Comparison of ENCODE assay signal across 8 cellular contexts in the genomic region with DNA sequence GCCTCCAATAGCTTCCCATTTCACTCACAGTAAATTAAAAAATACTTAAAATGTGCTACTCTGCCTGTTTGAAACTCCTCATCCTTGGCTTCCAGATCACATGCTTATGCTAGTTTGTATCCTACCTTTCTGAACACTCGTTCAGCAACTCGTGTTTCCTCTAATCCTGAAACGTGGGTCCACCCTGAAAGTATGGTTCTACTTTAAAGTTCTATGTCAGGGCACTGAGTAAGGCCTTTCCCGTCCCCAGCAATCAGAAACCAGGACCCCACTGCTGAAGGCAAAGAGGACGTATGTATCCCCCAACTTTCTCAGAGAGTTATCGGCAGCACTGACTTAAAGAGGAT. TPM values are rescaled to one million over a fixed set of nuclear protein-coding genes. Genes with fewer than 3 reads are reported as not detected.
DNase-seq lines count a peak whose midpoint lies in the region; TF ChIP-seq lines count a peak whose summit lies in the region.

No MANE protein-coding gene starts in this region.

- in situ Hi-C loops in GM13976 (cut with MboI; ENCODE audit: low sequenced_read_pairs, unreplicated experiment) = no loop called here

- no peaks in the 10 kb centered on the region for H3K36me3 ChIP-seq in adrenal gland (replicated peaks in 1 of 2)

- intact Hi-C loops in adrenal gland (cut with DNase I) = no loop called here

- 0 to 2% (median 0%) methylated on average over 6 of the region's 6 CpGs for WGBS in adrenal gland, 4 donors

- peaks cover 9 to 17% of the 10 kb centered on the region in 2 donors for H3K4me1 ChIP-seq in adrenal gland (replicated peaks in 1 of 2)

- H3K4me3 ChIP-seq in AG04450 (ENCODE audit: low read depth, low read length) (peak overlapping the region; percentile 82), HFF-Myc (replicated peaks; ENCODE audit: low read depth, low read length) (peak overlapping the region; percentile 91), adrenal gland (peak overlapping the region; percentile 17 to 97 (median 86))

- DNase-seq in AG04450 (ENCODE audit: low read depth, low spot score) = no peak
- DNase-seq in HFF-Myc (ENCODE audit: extremely low read depth, low read depth) = no peak
- peak in 1 of 7 donors; percentile 24 for DNase-seq in adrenal gland
- peak; percentile 48 for DNase-seq in kidney glomerular epithelial cell (lab: John Stamatoyannopoulos, UW)
- DNase-seq in GM13976 (ENCODE audit: low spot score) = no peak
- DNase-seq in NCI-H1417 treated with DMSO at 0.1 percent for 48 hours (lab: John Stamatoyannopoulos, UW) = no peak
- no peak for DNase-seq in NCI-H2029 treated with DMSO at 0.1 percent for 48 hours (lab: John Stamatoyannopoulos, UW)

- no peak for TF ChIP-seq POLR2A in adrenal gland (IDR thresholded peaks at IDR 0.05)

- POLR2A ChIA-PET in AG04450 (lab: Yijun Ruan, JAX) = interaction anchor here (0.7 to 1.3 kb wide), 5 partner anchors 9 to 336 kb away, joined by 3 to 6 read pairs (median 3); a partner anchor contains a TSS

- H3K9me3 ChIP-seq in AG04450 (ENCODE audit: control insufficient read depth, insufficient read depth, low read length) (no peaks in the 10 kb centered on the region), adrenal gland (replicated peaks in 1 of 3) (peaks cover 0 to 8% (median 0%) of the 10 kb centered on the region in 3 donors)

- CTCF ChIA-PET in AG04450 (lab: Charles Lee) = interaction anchor here (0.6 to 0.9 kb wide), 2 partner anchors 366 to 395 kb away, joined by 3 read pairs; no protein-coding TSS in a partner anchor

- peak overlapping the region; percentile 99 for H3K27ac ChIP-seq in AG04450 (ENCODE audit: low read depth, low read length)
- H3K27ac ChIP-seq in adrenal gland = peak overlapping the region; percentile 53 to 93 (median 87)
- peak overlapping the region; percentile 87 for H3K27ac ChIP-seq in temporal lobe (ENCODE audit: low read depth, low read length)

- H3K27me3 ChIP-seq in AG04450 (ENCODE audit: control insufficient read depth, insufficient read depth, low read length) (no peaks in the 10 kb centered on the region), adrenal gland (no peaks in the 10 kb centered on the region)

- TF ChIP-seq CTCF in AG04450 (IDR thresholded peaks at IDR 0.05; ENCODE audit: low read depth, low read length) = no peak
- no peak for TF ChIP-seq CTCF in HFF-Myc (IDR thresholded peaks at IDR 0.05; ENCODE audit: low read depth, low read length, missing control alignments)
- no peak for TF ChIP-seq CTCF in adrenal gland (IDR thresholded peaks at IDR 0.05)
- no peak for TF ChIP-seq CTCF in GM13976 (IDR thresholded peaks at IDR 0.05; ENCODE audit: borderline replicate concordance, control extremely low read depth, extremely low read depth, insufficient read depth, missing control alignments)

RNA-seq across cellular contexts. Expression of a gene that starts 0.4 kb away (rescaled TPM):
- polyA plus RNA-seq in AG04450 (2011; rRNA removed) (54.3 and 69.9 TPM in 2 replicates), adrenal gland (10 to 100 TPM; 19.3 to 45.1 (median 19.9) TPM)
- polyA minus RNA-seq in AG04450 (2011; rRNA and poly(A)+ RNA removed) = 39.9 and 54.3 TPM in 2 replicates
- total RNA-seq in adrenal gland (10 to 100 TPM; 16.3 to 55.1 (median 28.8) TPM), temporal lobe (21.1 TPM)

RNA-seq across cellular contexts. Expression of a gene that starts 13.6 kb away (rescaled TPM):
- polyA plus RNA-seq in AG04450 (2011; rRNA removed) (3.5 and 3.8 TPM in 2 replicates), adrenal gland (10 to 100 TPM in 1 of 3 donors, 1 to 10 TPM in 2; 5.4 to 12.9 (median 8.2) TPM)
- polyA minus RNA-seq in AG04450 (2011; rRNA and poly(A)+ RNA removed) = 3.4 and 4.1 TPM in 2 replicates
- total RNA-seq in adrenal gland (10 to 100 TPM in 3 of 8 donors, 1 to 10 TPM in 5; 2.6 to 12.6 (median 8.5) TPM), temporal lobe (16.7 TPM)
